ENCODE assay signal across 19 cellular contexts in genomic region chr17:12536472-12536871, GRCh38.
"Had no signal": no experiment of that assay in that cellular context is flagged by ENCODE, and none has a peak within 500 bp of the region (broad histone marks: within the 10 kb centered on the region; RNA-seq: fewer than 3 reads in every experiment).

No MANE protein-coding gene starts in this region.

- H3K79me2 ChIP-seq: parathyroid adenoma had no signal

- H3K4me1 Mint-ChIP-seq: activated CD4-positive, alpha-beta memory T cell treated with anti-CD3 and anti-CD28 coated beads, Interleukin-2, amount 10 ng/mL, durations not matched to agents 7 days and 5 days; activated naive CD4-positive, alpha-beta T cell treated with anti-CD3 and anti-CD28 coated beads, Interleukin-2, amount 10 ng/mL, durations not matched to agents 7 days and 5 days; natural killer cell; stimulated activated effector memory CD8-positive, alpha-beta T cell treated with anti-CD3 and anti-CD28 coated beads, Interleukin-12 subunit alpha, Interleukin-12 subunit beta, amount 100 ng/mL, for 72 hours had no signal

- FAIRE-seq: kidney had no signal

- H3K36me3 Mint-ChIP-seq: activated naive CD4-positive, alpha-beta T cell treated with anti-CD3 and anti-CD28 coated beads, Interleukin-2, amount 10 ng/mL, durations not matched to agents 7 days and 5 days; natural killer cell; stimulated activated effector memory CD8-positive, alpha-beta T cell treated with anti-CD3 and anti-CD28 coated beads, Interleukin-12 subunit alpha, Interleukin-12 subunit beta, amount 100 ng/mL, for 72 hours; WTC11 had no signal

- H3K36me3 ChIP-seq: esophagus squamous epithelium, gastrocnemius medialis, heart left ventricle, left ventricle myocardium inferior, neutrophil, thyroid gland, uterus had no signal

- H3K9ac ChIP-seq: parathyroid adenoma had no signal

- H3K27me3 Mint-ChIP-seq: activated CD4-positive, alpha-beta memory T cell treated with anti-CD3 and anti-CD28 coated beads, Interleukin-2, amount 10 ng/mL, durations not matched to agents 7 days and 5 days; activated naive CD4-positive, alpha-beta T cell treated with anti-CD3 and anti-CD28 coated beads, Interleukin-2, amount 10 ng/mL, durations not matched to agents 7 days and 5 days; activated T-cell treated with anti-CD3 and anti-CD28 coated beads, Interleukin-2, amount 50 U/mL, for 24 hours had no signal

- ATAC-seq: gastrocnemius medialis; heart left ventricle; natural killer cell; stimulated activated effector memory CD8-positive, alpha-beta T cell treated with anti-CD3 and anti-CD28 coated beads, Interleukin-12 subunit alpha, Interleukin-12 subunit beta, amount 100 ng/mL, for 72 hours; WTC11 had no signal

- H3K4me1 ChIP-seq: esophagus squamous epithelium, gastrocnemius medialis, heart left ventricle, left ventricle myocardium inferior, parathyroid adenoma, thyroid gland, uterus had no signal

- H3K27me3 ChIP-seq: esophagus squamous epithelium, gastrocnemius medialis, heart left ventricle, neutrophil, thyroid gland, uterus had no signal

- H3K4me3 ChIP-seq: coronary artery, esophagus squamous epithelium, gastrocnemius medialis, heart left ventricle, left ventricle myocardium inferior, thyroid gland, uterus had no signal

- H3K27ac ChIP-seq: coronary artery, esophagus squamous epithelium, gastrocnemius medialis, left ventricle myocardium inferior, neutrophil, parathyroid adenoma, thyroid gland, uterus had no signal

- H3K4me3 Mint-ChIP-seq: activated CD4-positive, alpha-beta memory T cell treated with anti-CD3 and anti-CD28 coated beads, Interleukin-2, amount 10 ng/mL, durations not matched to agents 7 days and 5 days; activated naive CD4-positive, alpha-beta T cell treated with anti-CD3 and anti-CD28 coated beads, Interleukin-2, amount 10 ng/mL, durations not matched to agents 7 days and 5 days; activated T-cell treated with anti-CD3 and anti-CD28 coated beads, Interleukin-2, amount 50 U/mL, for 24 hours; natural killer cell; stimulated activated effector memory CD8-positive, alpha-beta T cell treated with anti-CD3 and anti-CD28 coated beads, Interleukin-12 subunit alpha, Interleukin-12 subunit beta, amount 100 ng/mL, for 72 hours; T-helper 1 cell treated with Interleukin-12 subunit alpha and Interleukin-12 subunit beta and Interleukin-4 antibody, amounts not matched to agents 30 μg/mL and 1 μg/mL, for 36 hours; WTC11 had no signal

- H3K9me3 ChIP-seq: esophagus squamous epithelium, gastrocnemius medialis, heart left ventricle, left ventricle myocardium inferior, neutrophil, thyroid gland, uterus had no signal

- H2AFZ ChIP-seq: parathyroid adenoma had no signal

- DNase-seq: activated CD4-positive, alpha-beta memory T cell treated with anti-CD3 and anti-CD28 coated beads, Interleukin-2, amount 10 ng/mL, durations not matched to agents 7 days and 5 days; activated CD4-positive, alpha-beta T cell treated with anti-CD3 and anti-CD28 coated beads for 4 hours; activated naive CD4-positive, alpha-beta T cell treated with anti-CD3 and anti-CD28 coated beads, Interleukin-2, amount 10 ng/mL, durations not matched to agents 7 days and 5 days; activated T-cell treated with anti-CD3 and anti-CD28 coated beads, Interleukin-2, amount 50 U/mL, for 24 hours; caudate nucleus; esophagus squamous epithelium; gastrocnemius medialis; heart left ventricle; kidney; left ventricle myocardium inferior; natural killer cell; thyroid gland; uterus had no signal

- H3K27ac Mint-ChIP-seq: activated CD4-positive, alpha-beta memory T cell treated with anti-CD3 and anti-CD28 coated beads, Interleukin-2, amount 10 ng/mL, durations not matched to agents 7 days and 5 days; activated naive CD4-positive, alpha-beta T cell treated with anti-CD3 and anti-CD28 coated beads, Interleukin-2, amount 10 ng/mL, durations not matched to agents 7 days and 5 days; activated T-cell treated with anti-CD3 and anti-CD28 coated beads, Interleukin-2, amount 50 U/mL, for 24 hours; natural killer cell; stimulated activated effector memory CD8-positive, alpha-beta T cell treated with anti-CD3 and anti-CD28 coated beads, Interleukin-12 subunit alpha, Interleukin-12 subunit beta, amount 100 ng/mL, for 72 hours; T-helper 1 cell treated with Interleukin-12 subunit alpha and Interleukin-12 subunit beta and Interleukin-4 antibody, amounts not matched to agents 30 μg/mL and 1 μg/mL, for 36 hours; WTC11 had no signal
